Comparison of ENCODE assay signal across 8 cellular contexts in genomic region chr1:9867408-9868243, GRCh38. TPM values are rescaled to one million over a fixed set of nuclear protein-coding genes. Genes with fewer than 3 reads are reported as not detected.
DNase-seq lines count a peak whose midpoint lies in the region; ATAC-seq and TF ChIP-seq lines count a peak whose summit lies in the region.

No MANE protein-coding gene starts in this region.

- CTCF ChIA-PET in GM10248 (lab: Yijun Ruan, JAX), result interaction anchor here (0.7 to 7.4 kb wide), 30 partner anchors 9 to 562 kb away, joined by 3 to 72 read pairs (median 4); partner anchors contain the start of genes CENPS, CTNNBIP1, LZIC and NMNAT1

- ATAC-seq in HG03354 (IDR thresholded peaks at IDR 0.05; ENCODE audit: poor library complexity, severe bottlenecking, unreplicated experiment) (peak; percentile 69), HG02588 (IDR thresholded peaks at IDR 0.05; ENCODE audit: unreplicated experiment) (no peak)

- DNase-seq in GM10248 (ENCODE audit: extremely low spot score) (peak; percentile 91), NOMO-1 (lab: John Stamatoyannopoulos, UW; ENCODE audit: unreplicated experiment in 2 of 2) (peak; percentile 29 to 69), epidermal melanocyte (ENCODE audit: insufficient read length, low spot score) (peak; percentile 64), myocyte (ENCODE audit: low read depth) (peak; percentile 74)
- DNase-seq in activated CD8-positive, alpha-beta memory T cell treated with anti-CD3 and anti-CD28 coated beads, Interleukin-2, amount 50 U/mL, for 24 hours (ENCODE audit: extremely low read depth), result peak; percentile 78
- peak; percentile 71 to 75 for DNase-seq in stimulated activated CD8-positive, alpha-beta memory T cell treated with anti-CD3 and anti-CD28 coated beads, Interleukin-7, amount 100 ng/mL, for 4 hours (ENCODE audit: low read depth in 2 of 2)

- peak; percentile 99 for TF ChIP-seq CTCF in GM10248 (IDR thresholded peaks at IDR 0.05; ENCODE audit: control extremely low read depth, extremely low read depth, low read depth, missing control alignments)

- POLR2A ChIA-PET in GM10248 (lab: Yijun Ruan, JAX), result interaction anchor here (1.3 kb wide), 1 partner anchor 241 kb away, joined by 3 read pairs; no protein-coding TSS in a partner anchor

RNA-seq across cellular contexts. Expression of gene CTNNBIP1, which starts 42.4 kb away (rescaled TPM):
- total RNA-seq in myocyte, result 19.6 and 26.0 TPM in 2 replicates
- 23.9 TPM for polyA plus RNA-seq in myocyte (2012)

RNA-seq across cellular contexts. Expression of gene CLSTN1, which starts 43.9 kb away (rescaled TPM):
- total RNA-seq in myocyte, result 17.1 and 23.5 TPM in 2 replicates
- polyA plus RNA-seq in myocyte (2012), result 71.5 TPM
